In genomic region chr2:54574107-54574859, GRCh38 we compare ENCODE assay signal across 8 cellular contexts.
DNase-seq lines count a peak whose midpoint lies in the region; ATAC-seq and TF ChIP-seq lines count a peak whose summit lies in the region.

No MANE protein-coding gene starts in this region.

- peak; percentile 45 for ATAC-seq in GM21360 (IDR thresholded peaks at IDR 0.05; ENCODE audit: unreplicated experiment)

- H2AFZ ChIP-seq in ACC112 (ENCODE audit: low read length, unreplicated experiment), result no peak overlapping the region

- H3K9me3 ChIP-seq in esophagus muscularis mucosa, result no peaks in the 10 kb centered on the region
- no peaks in the 10 kb centered on the region for H3K9me3 ChIP-seq in ovary

- H3K27ac ChIP-seq in ACC112 (ENCODE audit: low read depth, low read length), result peak overlapping the region; percentile 100
- peak overlapping the region in 3 of 4 donors; percentile 19 to 61 (median 59) for H3K27ac ChIP-seq in esophagus muscularis mucosa (replicated peaks in 1 of 4)
- H3K27ac ChIP-seq in skin epidermis, result peak overlapping the region in 18 of 21 experiments; percentile 7 to 82 (median 70)
- H3K27ac ChIP-seq in ovary, result peak overlapping the region in 1 of 2 donors; percentile 64

- peaks cover 88% of the 10 kb centered on the region for H3K79me2 ChIP-seq in ACC112 (ENCODE audit: control insufficient read depth, insufficient read depth, low read length, unreplicated experiment)

- H3K27me3 ChIP-seq in ACC112 (ENCODE audit: insufficient read depth, low read length) (no peaks in the 10 kb centered on the region), esophagus muscularis mucosa (no peaks in the 10 kb centered on the region), ovary (no peaks in the 10 kb centered on the region)

- peaks cover 91% of the 10 kb centered on the region for H3K4me1 ChIP-seq in ACC112 (ENCODE audit: control insufficient read depth, insufficient read depth, low read length, unreplicated experiment)
- peaks cover 94 to 100% (median 98%) of the 10 kb centered on the region in 4 donors for H3K4me1 ChIP-seq in esophagus muscularis mucosa
- peaks cover 47% of the 10 kb centered on the region for H3K4me1 ChIP-seq in ovary (ENCODE audit: insufficient read depth)

- H3K4me3 ChIP-seq in ACC112 (ENCODE audit: low read depth, low read length), result no peak overlapping the region
- no peak overlapping the region for H3K4me3 ChIP-seq in LNCaP clone FGC (ENCODE audit: low read depth, low read length)
- no peak overlapping the region for H3K4me3 ChIP-seq in esophagus muscularis mucosa
- peak overlapping the region in 1 of 7 experiments; percentile 6 for H3K4me3 ChIP-seq in skin epidermis
- no peak overlapping the region for H3K4me3 ChIP-seq in ovary

- TF ChIP-seq EP300 in esophagus muscularis mucosa (IDR thresholded peaks at IDR 0.05) (no peak), ovary (IDR thresholded peaks at IDR 0.05) (no peak)

- peak; percentile 53 for DNase-seq in LNCaP clone FGC (ENCODE audit: low read depth)
- DNase-seq in activated CD4-positive, alpha-beta T cell treated with anti-CD3 and anti-CD28 coated beads for 48 hours, result peak; percentile 70
- DNase-seq in esophagus muscularis mucosa (ENCODE audit: extremely low spot score), result no peak
- no peak for DNase-seq in dedifferentiated amniotic fluid mesenchymal stem cell (ENCODE audit: extremely low spot score)
- no peak for DNase-seq in ovary

- TF ChIP-seq CTCF in LNCaP clone FGC (IDR thresholded peaks at IDR 0.05; ENCODE audit: control insufficient read depth, extremely low read depth, insufficient read depth) (no peak), esophagus muscularis mucosa (IDR thresholded peaks at IDR 0.05) (no peak), ovary (IDR thresholded peaks at IDR 0.05) (no peak)

- intact Hi-C loops in esophagus muscularis mucosa (cut with DNase I) (no loop called here), ovary (cut with DNase I) (no loop called here)

- H3K36me3 ChIP-seq in ACC112 (ENCODE audit: insufficient read depth, low read length) (no peaks in the 10 kb centered on the region), esophagus muscularis mucosa (peaks cover 0 to 6% (median 0%) of the 10 kb centered on the region in 4 donors), ovary (no peaks in the 10 kb centered on the region)

- 70% methylated on average over 9 of the region's 9 CpGs for WGBS in esophagus muscularis mucosa
- WGBS in ovary, 3 donors, result 80 to 84% (median 82%) methylated on average over 9 of the region's 9 CpGs

- no peak for TF ChIP-seq POLR2A in esophagus muscularis mucosa (IDR thresholded peaks at IDR 0.05; ENCODE audit: low read depth)
- no peak for TF ChIP-seq POLR2A in ovary (IDR thresholded peaks at IDR 0.05)

Comparison
In these comparisons a context has a peak if more than half of its experiments do, and no peak if none do; other contexts are left out.
1. DNase-seq: peak in LNCaP clone FGC (single experiment) and activated CD4-positive, alpha-beta T cell treated with anti-CD3 and anti-CD28 coated beads for 48 hours (single experiment); none in esophagus muscularis mucosa (single experiment), dedifferentiated amniotic fluid mesenchymal stem cell (single experiment) and ovary (0 of 5).